1 cellular context compared by ENCODE assay signal in the genomic region with DNA sequence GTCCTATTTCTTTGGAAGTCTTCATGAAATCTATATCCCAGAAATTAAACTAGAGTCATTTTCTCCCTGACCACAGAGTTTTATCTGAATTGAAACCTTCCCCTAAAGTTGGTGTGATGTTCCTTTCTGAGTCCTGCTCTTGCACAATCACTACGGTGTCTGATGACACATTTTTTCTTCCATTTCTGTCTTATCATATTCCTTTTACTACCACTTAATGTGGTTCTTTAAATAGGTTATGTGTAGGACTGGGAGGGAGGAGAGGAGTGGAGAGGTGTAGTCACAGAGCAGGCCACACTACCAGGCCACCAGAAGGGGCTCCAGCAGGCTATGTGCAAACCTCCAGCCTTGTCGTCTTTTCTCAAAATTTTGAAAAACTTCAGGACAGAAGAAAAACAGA.
TF ChIP-seq lines count a peak whose summit lies in the region.

No MANE protein-coding gene starts in this region.

TF ChIP-seq in HepG2, 621 proteins besides CTCF, POLR2A, EP300 and RAD21 (continued from another document):
- TF ChIP-seq MEF2D (CRISPR knock-in tag; IDR thresholded peaks at IDR 0.05) (no peak), ZNF33B (CRISPR knock-in tag; IDR thresholded peaks at IDR 0.05) (no peak), CEBPG (CRISPR knock-in tag; IDR thresholded peaks at IDR 0.05) (peak; percentile 81), ZNF124 (CRISPR knock-in tag; IDR thresholded peaks at IDR 0.05) (no peak), NFKB2 (CRISPR knock-in tag; IDR thresholded peaks at IDR 0.05; ENCODE audit: borderline replicate concordance) (no peak), ZNF136 (CRISPR knock-in tag; IDR thresholded peaks at IDR 0.05; ENCODE audit: low read depth) (no peak), ZNF639 (CRISPR knock-in tag; conservative IDR thresholded peaks at IDR 0.05) (no peak)
- TF ChIP-seq, protein P1, sequence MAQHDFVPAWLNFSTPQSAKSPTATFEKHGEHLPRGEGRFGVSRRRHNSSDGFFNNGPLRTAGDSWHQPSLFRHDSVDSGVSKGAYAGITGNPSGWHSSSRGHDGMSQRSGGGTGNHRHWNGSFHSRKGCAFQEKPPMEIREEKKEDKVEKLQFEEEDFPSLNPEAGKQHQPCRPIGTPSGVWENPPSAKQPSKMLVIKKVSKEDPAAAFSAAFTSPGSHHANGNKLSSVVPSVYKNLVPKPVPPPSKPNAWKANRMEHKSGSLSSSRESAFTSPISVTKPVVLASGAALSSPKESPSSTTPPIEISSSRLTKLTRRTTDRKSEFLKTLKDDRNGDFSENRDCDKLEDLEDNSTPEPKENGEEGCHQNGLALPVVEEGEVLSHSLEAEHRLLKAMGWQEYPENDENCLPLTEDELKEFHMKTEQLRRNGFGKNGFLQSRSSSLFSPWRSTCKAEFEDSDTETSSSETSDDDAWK (CRISPR knock-in tag; IDR thresholded peaks at IDR 0.05) = no peak
- TF ChIP-seq, protein P2, sequence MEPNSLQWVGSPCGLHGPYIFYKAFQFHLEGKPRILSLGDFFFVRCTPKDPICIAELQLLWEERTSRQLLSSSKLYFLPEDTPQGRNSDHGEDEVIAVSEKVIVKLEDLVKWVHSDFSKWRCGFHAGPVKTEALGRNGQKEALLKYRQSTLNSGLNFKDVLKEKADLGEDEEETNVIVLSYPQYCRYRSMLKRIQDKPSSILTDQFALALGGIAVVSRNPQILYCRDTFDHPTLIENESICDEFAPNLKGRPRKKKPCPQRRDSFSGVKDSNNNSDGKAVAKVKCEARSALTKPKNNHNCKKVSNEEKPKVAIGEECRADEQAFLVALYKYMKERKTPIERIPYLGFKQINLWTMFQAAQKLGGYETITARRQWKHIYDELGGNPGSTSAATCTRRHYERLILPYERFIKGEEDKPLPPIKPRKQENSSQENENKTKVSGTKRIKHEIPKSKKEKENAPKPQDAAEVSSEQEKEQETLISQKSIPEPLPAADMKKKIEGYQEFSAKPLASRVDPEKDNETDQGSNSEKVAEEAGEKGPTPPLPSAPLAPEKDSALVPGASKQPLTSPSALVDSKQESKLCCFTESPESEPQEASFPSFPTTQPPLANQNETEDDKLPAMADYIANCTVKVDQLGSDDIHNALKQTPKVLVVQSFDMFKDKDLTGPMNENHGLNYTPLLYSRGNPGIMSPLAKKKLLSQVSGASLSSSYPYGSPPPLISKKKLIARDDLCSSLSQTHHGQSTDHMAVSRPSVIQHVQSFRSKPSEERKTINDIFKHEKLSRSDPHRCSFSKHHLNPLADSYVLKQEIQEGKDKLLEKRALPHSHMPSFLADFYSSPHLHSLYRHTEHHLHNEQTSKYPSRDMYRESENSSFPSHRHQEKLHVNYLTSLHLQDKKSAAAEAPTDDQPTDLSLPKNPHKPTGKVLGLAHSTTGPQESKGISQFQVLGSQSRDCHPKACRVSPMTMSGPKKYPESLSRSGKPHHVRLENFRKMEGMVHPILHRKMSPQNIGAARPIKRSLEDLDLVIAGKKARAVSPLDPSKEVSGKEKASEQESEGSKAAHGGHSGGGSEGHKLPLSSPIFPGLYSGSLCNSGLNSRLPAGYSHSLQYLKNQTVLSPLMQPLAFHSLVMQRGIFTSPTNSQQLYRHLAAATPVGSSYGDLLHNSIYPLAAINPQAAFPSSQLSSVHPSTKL (CRISPR knock-in tag; IDR thresholded peaks at IDR 0.05) = 0 out of 2 replicates have a peak, but pooled peaks have one; percentile 8
- TF ChIP-seq, protein P3, sequence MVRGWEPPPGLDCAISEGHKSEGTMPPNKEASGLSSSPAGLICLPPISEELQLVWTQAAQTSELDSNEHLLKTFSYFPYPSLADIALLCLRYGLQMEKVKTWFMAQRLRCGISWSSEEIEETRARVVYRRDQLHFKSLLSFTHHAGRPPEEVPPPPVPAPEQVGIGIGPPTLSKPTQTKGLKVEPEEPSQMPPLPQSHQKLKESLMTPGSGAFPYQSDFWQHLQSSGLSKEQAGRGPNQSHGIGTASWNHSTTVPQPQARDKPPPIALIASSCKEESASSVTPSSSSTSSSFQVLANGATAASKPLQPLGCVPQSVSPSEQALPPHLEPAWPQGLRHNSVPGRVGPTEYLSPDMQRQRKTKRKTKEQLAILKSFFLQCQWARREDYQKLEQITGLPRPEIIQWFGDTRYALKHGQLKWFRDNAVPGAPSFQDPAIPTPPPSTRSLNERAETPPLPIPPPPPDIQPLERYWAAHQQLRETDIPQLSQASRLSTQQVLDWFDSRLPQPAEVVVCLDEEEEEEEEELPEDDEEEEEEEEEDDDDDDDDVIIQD (CRISPR knock-in tag; IDR thresholded peaks at IDR 0.05; ENCODE audit: low read depth) = no peak
TF ChIP-seq in HepG2: peak in this region for 3.
